ENCODE assay signal across 11 cellular contexts in the genomic region with DNA sequence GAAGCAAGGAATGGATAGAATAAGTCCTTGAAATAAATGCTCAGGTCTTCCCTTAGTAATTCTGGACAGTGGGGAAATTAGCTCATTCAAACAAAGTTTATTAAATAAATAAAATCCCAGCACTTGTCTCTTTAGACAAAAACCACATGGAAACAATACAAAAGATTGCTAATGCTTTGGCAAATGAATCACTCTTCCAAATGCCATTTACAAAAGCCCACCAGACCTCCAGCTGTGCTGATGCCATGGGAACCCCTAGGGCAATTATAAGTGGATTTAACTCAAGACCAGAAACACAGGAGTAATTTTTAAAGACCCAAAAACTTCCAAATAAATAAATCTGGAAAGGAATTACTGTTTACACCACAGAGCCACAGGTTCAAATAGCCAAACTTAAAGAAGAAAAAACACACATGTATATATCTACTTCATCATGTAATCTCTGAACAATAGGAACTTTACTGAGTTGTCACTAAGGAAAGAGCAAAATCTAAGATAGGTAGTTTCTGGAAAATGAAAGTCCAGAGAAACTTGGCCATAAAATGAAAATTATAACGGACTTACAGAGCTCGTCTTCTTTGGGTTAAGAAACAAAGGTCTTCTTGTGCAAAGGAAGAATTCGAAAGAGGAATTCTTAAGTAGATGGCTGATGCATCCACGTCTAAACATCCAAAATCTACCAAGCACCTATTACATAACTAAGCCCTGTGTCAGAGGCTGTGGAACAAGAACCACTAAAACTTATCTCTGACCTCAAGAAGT.
A peak's percentile ranks its signal among the peaks of the same experiment; 100 is the strongest.
DNase-seq lines count a peak whose midpoint lies in the region; ATAC-seq and TF ChIP-seq lines count a peak whose summit lies in the region.
"Had no signal": no experiment of that assay in that cellular context is flagged by ENCODE, and none has a peak within 500 bp of the region (broad histone marks: within the 10 kb centered on the region; RNA-seq: fewer than 3 reads in every experiment).

No MANE protein-coding gene starts in this region.

- peaks cover 9% of the 10 kb centered on the region for H3K4me1 ChIP-seq in mucosa of descending colon (ENCODE audit: low read depth)

- H3K4me3 ChIP-seq in AG10803 (ENCODE audit: low read length) (no peak overlapping the region), mucosa of descending colon (no peak overlapping the region)
- H3K4me3 ChIP-seq: PC-9 had no signal

- H3K9me3 ChIP-seq in mucosa of descending colon: no peaks in the 10 kb centered on the region

- TF ChIP-seq CTCF in AG10803 (conservative IDR thresholded peaks at IDR 0.05; ENCODE audit: low read length) (no peak), mucosa of descending colon (IDR thresholded peaks at IDR 0.05) (no peak)

- DNase-seq in AG10803 (ENCODE audit: low read depth) (peak; percentile 25), M059J (ENCODE audit: low read depth) (peak; percentile 87), foreskin melanocyte (peak; percentile 34), GDM1 (lab: John Stamatoyannopoulos, UW) (no peak), mucosa of descending colon (no peak)
- no peak for DNase-seq in stimulated activated CD8-positive, alpha-beta memory T cell treated with anti-CD3 and anti-CD28 coated beads, Interleukin-4, amount 100 ng/mL, for 48 hours
- DNase-seq: NCI-H1694, PC-9 had no signal

- ATAC-seq in SK-N-SH treated with all-trans-retinoic acid at 6 μM for 48 hours: peak; percentile 28
- ATAC-seq in HG03342 (IDR thresholded peaks at IDR 0.05; ENCODE audit: unreplicated experiment): no peak
- no peak for ATAC-seq in mucosa of descending colon
- ATAC-seq: WTC11 had no signal

- intact Hi-C loops in mucosa of descending colon (cut with DNase I, micrococcal nuclease): no loop called here

- H3K36me3 ChIP-seq in mucosa of descending colon (ENCODE audit: low read depth): no peaks in the 10 kb centered on the region

TF ChIP-seq in SK-N-SH treated with all-trans-retinoic acid at 6 μM for 48 hours, 23 proteins besides CTCF, POLR2A, EP300 and RAD21:
- TF ChIP-seq, protein P1, sequence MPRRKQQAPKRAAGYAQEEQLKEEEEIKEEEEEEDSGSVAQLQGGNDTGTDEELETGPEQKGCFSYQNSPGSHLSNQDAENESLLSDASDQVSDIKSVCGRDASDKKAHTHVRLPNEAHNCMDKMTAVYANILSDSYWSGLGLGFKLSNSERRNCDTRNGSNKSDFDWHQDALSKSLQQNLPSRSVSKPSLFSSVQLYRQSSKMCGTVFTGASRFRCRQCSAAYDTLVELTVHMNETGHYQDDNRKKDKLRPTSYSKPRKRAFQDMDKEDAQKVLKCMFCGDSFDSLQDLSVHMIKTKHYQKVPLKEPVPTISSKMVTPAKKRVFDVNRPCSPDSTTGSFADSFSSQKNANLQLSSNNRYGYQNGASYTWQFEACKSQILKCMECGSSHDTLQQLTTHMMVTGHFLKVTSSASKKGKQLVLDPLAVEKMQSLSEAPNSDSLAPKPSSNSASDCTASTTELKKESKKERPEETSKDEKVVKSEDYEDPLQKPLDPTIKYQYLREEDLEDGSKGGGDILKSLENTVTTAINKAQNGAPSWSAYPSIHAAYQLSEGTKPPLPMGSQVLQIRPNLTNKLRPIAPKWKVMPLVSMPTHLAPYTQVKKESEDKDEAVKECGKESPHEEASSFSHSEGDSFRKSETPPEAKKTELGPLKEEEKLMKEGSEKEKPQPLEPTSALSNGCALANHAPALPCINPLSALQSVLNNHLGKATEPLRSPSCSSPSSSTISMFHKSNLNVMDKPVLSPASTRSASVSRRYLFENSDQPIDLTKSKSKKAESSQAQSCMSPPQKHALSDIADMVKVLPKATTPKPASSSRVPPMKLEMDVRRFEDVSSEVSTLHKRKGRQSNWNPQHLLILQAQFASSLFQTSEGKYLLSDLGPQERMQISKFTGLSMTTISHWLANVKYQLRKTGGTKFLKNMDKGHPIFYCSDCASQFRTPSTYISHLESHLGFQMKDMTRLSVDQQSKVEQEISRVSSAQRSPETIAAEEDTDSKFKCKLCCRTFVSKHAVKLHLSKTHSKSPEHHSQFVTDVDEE (CRISPR knock-in tag; IDR thresholded peaks at IDR 0.05): peak; percentile 60; the same call in 1 of the 2 replicates
- no peak for TF ChIP-seq RARB (CRISPR knock-in tag; IDR thresholded peaks at IDR 0.05)
- TF ChIP-seq ISL1 (CRISPR knock-in tag; IDR thresholded peaks at IDR 0.05): peak; percentile 73

Comparison
In these comparisons a context has a peak if more than half of its experiments do, and no peak if none do; other contexts are left out.
1. DNase-seq: peak in AG10803 (single experiment), M059J (single experiment) and foreskin melanocyte (single experiment); none in GDM1 (single experiment), stimulated activated CD8-positive, alpha-beta memory T cell treated with anti-CD3 and anti-CD28 coated beads, Interleukin-4, amount 100 ng/mL, for 48 hours (single experiment) and mucosa of descending colon (0 of 3).